Comparison of ENCODE assay signal across 8 cellular contexts in genomic region chr21:25881524-25882376, GRCh38.
DNase-seq lines count a peak whose midpoint lies in the region; ATAC-seq and TF ChIP-seq lines count a peak whose summit lies in the region.

No MANE protein-coding gene starts in this region.

- no peaks in the 10 kb centered on the region for H3K36me3 ChIP-seq in prostate gland

- H3K27me3 Mint-ChIP-seq in activated naive CD4-positive, alpha-beta T cell treated with anti-CD3 and anti-CD28 coated beads for 36 hours (ENCODE audit: low read depth) = no peaks in the 10 kb centered on the region

- no peak overlapping the region for H3K4me3 Mint-ChIP-seq in activated naive CD4-positive, alpha-beta T cell treated with anti-CD3 and anti-CD28 coated beads for 36 hours

- CTCF ChIA-PET in activated naive CD4-positive, alpha-beta T cell treated with anti-CD3 and anti-CD28 coated beads for 36 hours (lab: Charles Lee) = interaction anchor here (0.7 to 1.7 kb wide), 12 partner anchors 10 to 836 kb away, joined by 3 to 5 read pairs (median 4); partner anchors contain the start of genes APP and MRPL39

- H3K27me3 ChIP-seq in prostate gland (replicated peaks; ENCODE audit: insufficient read depth) = no peaks in the 10 kb centered on the region

- H3K27ac Mint-ChIP-seq in activated naive CD4-positive, alpha-beta T cell treated with anti-CD3 and anti-CD28 coated beads for 36 hours = no peak overlapping the region

- no peaks in the 10 kb centered on the region for H3K9me3 Mint-ChIP-seq in activated naive CD4-positive, alpha-beta T cell treated with anti-CD3 and anti-CD28 coated beads for 36 hours

- H3K4me1 Mint-ChIP-seq in activated naive CD4-positive, alpha-beta T cell treated with anti-CD3 and anti-CD28 coated beads for 36 hours (ENCODE audit: low read depth) = no peaks in the 10 kb centered on the region

- WGBS in prostate gland = 61% methylated on average over 17 of the region's 17 CpGs

- H3K36me3 Mint-ChIP-seq in activated naive CD4-positive, alpha-beta T cell treated with anti-CD3 and anti-CD28 coated beads for 36 hours (ENCODE audit: low read depth) = peaks cover 8% of the 10 kb centered on the region

- TF ChIP-seq CTCF in GM12864 (IDR thresholded peaks at IDR 0.05; ENCODE audit: low read depth, low read length, missing control alignments) = peak; percentile 98
- peak; percentile 86 to 88 (median 86) for TF ChIP-seq CTCF in prostate gland (IDR thresholded peaks at IDR 0.05)

- peak; percentile 12 for DNase-seq in GM12864 (ENCODE audit: low read depth)
- DNase-seq in KBM-7 = peak; percentile 71
- peak; percentile 59 for DNase-seq in SK-N-DZ (ENCODE audit: low spot score)
- peak; percentile 74 for DNase-seq in activated naive CD4-positive, alpha-beta T cell treated with anti-CD3 and anti-CD28 coated beads for 36 hours
- peak; percentile 82 for DNase-seq in Right ventricle myocardium inferior (ENCODE audit: missing footprints)
- DNase-seq in prostate gland (ENCODE audit: low spot score) = peak; percentile 38
- DNase-seq in OCI-M2 (lab: John Stamatoyannopoulos, UW; ENCODE audit: unreplicated experiment) = no peak

- ATAC-seq in GM21825 (IDR thresholded peaks at IDR 0.05; ENCODE audit: unreplicated experiment) = peak; percentile 86
- peak; percentile 76 for ATAC-seq in Right ventricle myocardium inferior

- in situ Hi-C loops in KBM-7 (cut with MboI; ENCODE audit: low pct_unique_long_range_greater_than_20kb, low sequenced_read_pairs) = no loop called here

- no peak overlapping the region for H3K27ac ChIP-seq in prostate gland

- TF ChIP-seq POLR2A in prostate gland (IDR thresholded peaks at IDR 0.05) = no peak

- no peak overlapping the region for H3K4me3 ChIP-seq in GM12864 (ENCODE audit: low read depth, low read length)
- no peak overlapping the region for H3K4me3 ChIP-seq in prostate gland

- H3K4me1 ChIP-seq in prostate gland (replicated peaks) = no peaks in the 10 kb centered on the region

- no peaks in the 10 kb centered on the region for H3K9me3 ChIP-seq in prostate gland

- intact Hi-C loops in activated naive CD4-positive, alpha-beta T cell treated with anti-CD3 and anti-CD28 coated beads for 36 hours (cut with micrococcal nuclease) = loop anchor here (1.0 to 5.0 kb wide), 3 partner anchors 274 to 836 kb away; partner anchors contain the start of genes APP and MRPL39
- intact Hi-C loops in Right ventricle myocardium inferior (cut with DNase I) (loop anchor here (1.0 to 2.0 kb wide), 2 partner anchors 289 to 833 kb away; partner anchors contain the start of gene APP), prostate gland (cut with DNase I) (loop anchor here (1.0 to 5.0 kb wide), 2 partner anchors 289 to 836 kb away; partner anchors contain the start of gene APP)
